8 cellular contexts compared by ENCODE assay signal in the genomic region with DNA sequence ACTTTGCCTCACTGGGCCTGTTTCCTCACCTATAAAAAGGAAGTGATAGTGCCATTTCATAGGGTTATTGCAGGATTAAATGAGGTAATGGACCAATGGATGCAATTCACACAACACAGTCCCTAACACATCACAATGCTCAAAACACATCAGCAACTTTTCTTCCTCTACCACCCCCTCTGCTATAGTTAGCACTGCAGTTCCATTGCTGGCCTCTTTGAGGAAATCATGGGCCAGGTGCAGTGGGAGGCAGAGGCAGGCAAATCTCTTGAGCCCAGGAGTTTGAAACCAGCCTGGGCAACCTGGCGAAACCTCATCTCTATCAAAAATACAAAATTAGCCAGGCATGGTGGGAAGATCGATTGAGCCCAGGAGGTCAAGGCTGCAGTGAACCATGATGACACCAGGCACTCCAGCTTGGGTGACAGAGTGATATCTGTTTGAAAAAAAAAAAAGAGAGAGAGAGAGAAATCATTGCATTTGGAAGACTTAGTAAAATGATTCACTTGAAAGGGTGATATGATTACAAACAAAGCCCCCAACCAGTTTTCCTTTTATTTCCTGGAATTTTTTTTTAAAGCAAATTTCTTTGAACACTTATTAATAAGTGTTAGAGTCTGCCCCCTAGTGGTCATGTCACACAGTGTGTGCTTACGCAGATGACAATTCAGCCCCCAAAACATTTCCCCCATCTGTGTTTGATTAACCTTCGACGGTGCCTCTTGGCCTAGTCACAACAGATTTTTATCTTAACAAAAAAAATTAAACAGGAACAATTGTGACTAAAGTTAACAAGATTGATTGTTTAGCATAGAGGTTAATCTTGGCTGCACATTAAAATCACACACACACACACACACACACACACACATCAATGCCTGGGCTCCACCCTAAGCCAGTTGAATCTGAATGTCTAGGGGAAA.
DNase-seq lines count a peak whose midpoint lies in the region; ATAC-seq lines count a peak whose summit lies in the region.

No MANE protein-coding gene starts in this region.

- H3K9me3 Mint-ChIP-seq in activated naive CD8-positive, alpha-beta T cell treated with anti-CD3 and anti-CD28 coated beads, Interleukin-2, amount 10 ng/mL, durations not matched to agents 7 days and 5 days: no peaks in the 10 kb centered on the region
- no peaks in the 10 kb centered on the region for H3K9me3 Mint-ChIP-seq in activated naive CD8-positive, alpha-beta T cell treated with anti-CD3 and anti-CD28 coated beads for 36 hours
- no peaks in the 10 kb centered on the region for H3K9me3 Mint-ChIP-seq in immature natural killer cell

- H3K4me3 Mint-ChIP-seq in activated naive CD8-positive, alpha-beta T cell treated with anti-CD3 and anti-CD28 coated beads, Interleukin-2, amount 10 ng/mL, durations not matched to agents 7 days and 5 days: no peak overlapping the region
- no peak overlapping the region for H3K4me3 Mint-ChIP-seq in activated naive CD8-positive, alpha-beta T cell treated with anti-CD3 and anti-CD28 coated beads for 36 hours
- no peak overlapping the region for H3K4me3 Mint-ChIP-seq in immature natural killer cell

- no peaks in the 10 kb centered on the region for H3K36me3 Mint-ChIP-seq in activated naive CD8-positive, alpha-beta T cell treated with anti-CD3 and anti-CD28 coated beads, Interleukin-2, amount 10 ng/mL, durations not matched to agents 7 days and 5 days
- no peaks in the 10 kb centered on the region for H3K36me3 Mint-ChIP-seq in activated naive CD8-positive, alpha-beta T cell treated with anti-CD3 and anti-CD28 coated beads for 36 hours
- H3K36me3 Mint-ChIP-seq in immature natural killer cell: no peaks in the 10 kb centered on the region

- no peak for DNase-seq in activated naive CD8-positive, alpha-beta T cell treated with anti-CD3 and anti-CD28 coated beads, Interleukin-2, amount 10 ng/mL, durations not matched to agents 7 days and 5 days
- no peak for DNase-seq in activated naive CD8-positive, alpha-beta T cell treated with anti-CD3 and anti-CD28 coated beads for 36 hours
- DNase-seq in NCI-H82 (lab: John Stamatoyannopoulos, UW) (peak; percentile 88), astrocyte of the hippocampus (ENCODE audit: low read depth, low spot score) (peak; percentile 56), immature natural killer cell (peak; percentile 5 to 28 (median 25)), NCI-H187 treated with DMSO at 0.1 percent for 48 hours (lab: John Stamatoyannopoulos, UW) (no peak)
- DNase-seq in stimulated activated CD8-positive, alpha-beta memory T cell treated with anti-CD3 and anti-CD28 coated beads, Interleukin-4, amount 100 ng/mL, for 48 hours: peak; percentile 47

- peak; percentile 54 for ATAC-seq in activated naive CD8-positive, alpha-beta T cell treated with anti-CD3 and anti-CD28 coated beads, Interleukin-2, amount 10 ng/mL, durations not matched to agents 7 days and 5 days (ENCODE audit: low read depth)
- ATAC-seq in HG02885 (IDR thresholded peaks at IDR 0.05; ENCODE audit: poor library complexity, unreplicated experiment): peak; percentile 77

- H3K27me3 Mint-ChIP-seq in activated naive CD8-positive, alpha-beta T cell treated with anti-CD3 and anti-CD28 coated beads, Interleukin-2, amount 10 ng/mL, durations not matched to agents 7 days and 5 days: peaks cover 10% of the 10 kb centered on the region
- H3K27me3 Mint-ChIP-seq in activated naive CD8-positive, alpha-beta T cell treated with anti-CD3 and anti-CD28 coated beads for 36 hours: peaks cover 5% of the 10 kb centered on the region
- peaks cover 2 to 5% (median 2%) of the 10 kb centered on the region in 3 donors for H3K27me3 Mint-ChIP-seq in immature natural killer cell (ENCODE audit: low read depth in 3 of 3)

- no peak overlapping the region for H3K27ac Mint-ChIP-seq in activated naive CD8-positive, alpha-beta T cell treated with anti-CD3 and anti-CD28 coated beads, Interleukin-2, amount 10 ng/mL, durations not matched to agents 7 days and 5 days
- H3K27ac Mint-ChIP-seq in activated naive CD8-positive, alpha-beta T cell treated with anti-CD3 and anti-CD28 coated beads for 36 hours: no peak overlapping the region
- H3K27ac Mint-ChIP-seq in immature natural killer cell: no peak overlapping the region

- POLR2A ChIA-PET in activated naive CD8-positive, alpha-beta T cell treated with anti-CD3 and anti-CD28 coated beads, Interleukin-2, amount 10 ng/mL, durations not matched to agents 7 days and 5 days (lab: Charles Lee): no interaction called here

- H3K4me1 Mint-ChIP-seq in activated naive CD8-positive, alpha-beta T cell treated with anti-CD3 and anti-CD28 coated beads, Interleukin-2, amount 10 ng/mL, durations not matched to agents 7 days and 5 days: no peaks in the 10 kb centered on the region
- no peaks in the 10 kb centered on the region for H3K4me1 Mint-ChIP-seq in activated naive CD8-positive, alpha-beta T cell treated with anti-CD3 and anti-CD28 coated beads for 36 hours
- H3K4me1 Mint-ChIP-seq in immature natural killer cell: no peaks in the 10 kb centered on the region

Comparison
In these comparisons a context has a peak if more than half of its experiments do, and no peak if none do; other contexts are left out.
1. DNase-seq: peak in NCI-H82 (single experiment), astrocyte of the hippocampus (single experiment), immature natural killer cell (3 of 3) and stimulated activated CD8-positive, alpha-beta memory T cell treated with anti-CD3 and anti-CD28 coated beads, Interleukin-4, amount 100 ng/mL, for 48 hours (single experiment); none in activated naive CD8-positive, alpha-beta T cell treated with anti-CD3 and anti-CD28 coated beads, Interleukin-2, amount 10 ng/mL, durations not matched to agents 7 days and 5 days (single experiment), activated naive CD8-positive, alpha-beta T cell treated with anti-CD3 and anti-CD28 coated beads for 36 hours (single experiment) and NCI-H187 treated with DMSO at 0.1 percent for 48 hours (single experiment).